In the genomic region with DNA sequence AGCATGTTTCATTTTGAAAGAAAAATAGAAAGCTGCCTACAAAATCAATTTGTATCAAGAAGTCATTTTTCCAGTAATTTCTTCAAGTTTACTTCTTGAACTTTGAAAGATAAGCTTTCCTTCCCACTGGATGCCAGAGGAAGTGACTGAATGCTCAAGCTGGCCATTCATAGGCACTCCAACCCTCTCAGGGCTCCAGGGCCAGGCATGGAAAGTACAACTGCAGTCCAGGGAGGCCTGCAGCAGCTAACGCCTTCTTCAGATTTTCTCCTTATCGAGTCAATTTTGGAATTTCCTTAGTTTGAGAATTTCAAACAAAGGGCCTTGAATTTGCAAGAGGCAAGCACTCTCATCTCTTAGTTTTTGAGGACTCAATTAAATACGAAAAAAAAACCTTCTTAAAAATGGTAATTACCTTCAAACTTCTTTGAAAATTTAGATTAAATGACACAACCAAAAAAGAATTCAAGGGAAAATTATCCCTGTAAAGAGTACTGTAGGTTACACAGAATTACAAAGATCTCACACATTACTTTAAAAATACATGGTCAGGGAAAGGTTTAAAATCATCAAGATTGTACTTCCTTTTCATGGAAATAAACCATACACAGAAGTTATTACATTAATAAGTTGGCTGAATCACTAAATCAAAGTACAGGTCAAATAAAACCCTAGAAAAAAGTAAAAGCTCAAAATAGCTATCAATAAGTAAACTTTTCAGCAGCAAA, we compare ENCODE assay signal across 8 cellular contexts. TPM values are rescaled to one million over a fixed set of nuclear protein-coding genes. Genes with fewer than 3 reads are reported as not detected.
DNase-seq lines count a peak whose midpoint lies in the region; ATAC-seq and TF ChIP-seq lines count a peak whose summit lies in the region.

No MANE protein-coding gene starts in this region.

- no peaks in the 10 kb centered on the region for H3K27me3 ChIP-seq in gastrocnemius medialis

- DNase-seq in NCI-H2029 (lab: John Stamatoyannopoulos, UW) = peak; percentile 1
- DNase-seq in NCI-H2029 treated with DMSO at 0.1 percent for 48 hours (lab: John Stamatoyannopoulos, UW) = no peak
- no peak for DNase-seq in T-cell
- DNase-seq in fibroblast of villous mesenchyme (ENCODE audit: low read depth) = peak; percentile 54
- no peak for DNase-seq in gastrocnemius medialis
- DNase-seq in OCI-M2 (lab: John Stamatoyannopoulos, UW; ENCODE audit: unreplicated experiment) = no peak
- DNase-seq in stimulated activated CD4-positive, alpha-beta T cell treated with anti-CD3 and anti-CD28 coated beads, Interleukin-12 subunit alpha, Interleukin-12 subunit beta, amount 100 ng/mL, for 4 hours = no peak

- H3K4me1 ChIP-seq in gastrocnemius medialis = peaks cover 52 to 56% of the 10 kb centered on the region in 2 donors

- TF ChIP-seq POLR2A in gastrocnemius medialis (IDR thresholded peaks at IDR 0.05) = no peak

- intact Hi-C loops in gastrocnemius medialis (cut with DNase I; ENCODE audit: low total_unique reads) = no loop called here

- H3K36me3 Mint-ChIP-seq in T-cell = no peaks in the 10 kb centered on the region

- H3K4me3 ChIP-seq in fibroblast of villous mesenchyme (ENCODE audit: low read depth, low read length) (peak overlapping the region; percentile 95), gastrocnemius medialis (peak overlapping the region; percentile 70 to 91 (median 80))

- H3K4me1 Mint-ChIP-seq in T-cell = peaks cover 64 to 73% (median 70%) of the 10 kb centered on the region in 3 donors

- CTCF ChIA-PET in T-cell (lab: Charles Lee) = interaction anchor here (0.6 to 1.8 kb wide), 7 partner anchors 15 to 753 kb away, joined by 3 to 7 read pairs (median 3); partner anchors contain the start of gene CNOT10 (in 1 of the 2)

- H3K27ac ChIP-seq in gastrocnemius medialis = peak overlapping the region; percentile 92 to 95 (median 94)

- no peaks in the 10 kb centered on the region for H3K9me3 ChIP-seq in gastrocnemius medialis

- TF ChIP-seq CTCF in fibroblast of villous mesenchyme (IDR thresholded peaks at IDR 0.05; ENCODE audit: insufficient read depth, low read depth, low read length) (no peak), gastrocnemius medialis (IDR thresholded peaks at IDR 0.05 in 4 of 5, conservative IDR thresholded peaks at IDR 0.05 in 1 of 5) (no peak)

- ATAC-seq in T-cell (replicated peaks in 1 of 4) (no peak), gastrocnemius medialis (no peak), HG03175 (IDR thresholded peaks at IDR 0.05; ENCODE audit: unreplicated experiment) (no peak)

- H3K36me3 ChIP-seq in gastrocnemius medialis = no peaks in the 10 kb centered on the region

- in situ Hi-C loops in gastrocnemius medialis (cut with MboI; ENCODE audit: low sequenced_read_pairs in 4 of 4) = loop anchor here in 1 of 4 donors (10.0 kb wide), 1 partner anchor 323 kb away; the partner anchor contains the start of gene CRTAP

- no peaks in the 10 kb centered on the region for H3K9me3 Mint-ChIP-seq in T-cell

- H3K4me3 Mint-ChIP-seq in T-cell = peak overlapping the region; percentile 88 to 95 (median 92)

- H3K27me3 Mint-ChIP-seq in T-cell = no peaks in the 10 kb centered on the region

- POLR2A ChIA-PET in T-cell (lab: Charles Lee) = interaction anchor here in 1 of 2 donors (0.7 to 1.1 kb wide), 2 partner anchors 9 to 23 kb away, joined by 3 to 6 read pairs; no protein-coding TSS in a partner anchor

- H3K27ac Mint-ChIP-seq in T-cell = peak overlapping the region in 1 of 2 donors; percentile 86

RNA-seq across cellular contexts. Expression of gene UBP1, which starts 2.5 kb away (rescaled TPM):
- total RNA-seq in T-cell (100 to 1,000 TPM in 1 of 5 donors, 10 to 100 TPM in 4; 87.3 to 101 (median 91.4) TPM), fibroblast of villous mesenchyme (70.9 and 79.5 TPM in 2 replicates), gastrocnemius medialis (10 to 100 TPM; 19.1 to 28.9 (median 24.2) TPM)

Comparison
In these comparisons a context has a peak if more than half of its experiments do, and no peak if none do; other contexts are left out.
1. DNase-seq: peak in NCI-H2029 (single experiment) and fibroblast of villous mesenchyme (single experiment); none in NCI-H2029 treated with DMSO at 0.1 percent for 48 hours (single experiment), T-cell (0 of 34), gastrocnemius medialis (0 of 2), OCI-M2 (single experiment) and stimulated activated CD4-positive, alpha-beta T cell treated with anti-CD3 and anti-CD28 coated beads, Interleukin-12 subunit alpha, Interleukin-12 subunit beta, amount 100 ng/mL, for 4 hours (single experiment).